Comparison of ENCODE assay signal across 18 cellular contexts in genomic region chr2:25363733-25364132, GRCh38. TPM values are rescaled to one million over a fixed set of nuclear protein-coding genes. Genes with fewer than 3 reads are reported as not detected.
DNase-seq lines count a peak whose midpoint lies in the region; ATAC-seq and TF ChIP-seq lines count a peak whose summit lies in the region.
"Had no signal": no experiment of that assay in that cellular context is flagged by ENCODE, and none has a peak within 500 bp of the region (broad histone marks: within the 10 kb centered on the region; RNA-seq: fewer than 3 reads in every experiment).

No MANE protein-coding gene starts in this region.

- H3K4me3 Mint-ChIP-seq in stimulated activated naive CD8-positive, alpha-beta T cell treated with anti-CD3 and anti-CD28 coated beads, Interleukin-15, Interleukin-2, amounts not matched to agents 100 ng/mL and 50 ng/mL, for 24 hours, result peak overlapping the region; percentile 17
- H3K4me3 Mint-ChIP-seq in T-helper 17 cell, result peak overlapping the region; percentile 63
- no peak overlapping the region for H3K4me3 Mint-ChIP-seq in endodermal cell
- H3K4me3 Mint-ChIP-seq: H9 had no signal

- peaks cover 20% of the 10 kb centered on the region for H3K27me3 ChIP-seq in endodermal cell (ENCODE audit: control insufficient read depth, insufficient read depth, low read length, poor library complexity, severe bottlenecking)
- no peaks in the 10 kb centered on the region for H3K27me3 ChIP-seq in thymus (ENCODE audit: control insufficient read depth, insufficient read depth)
- H3K27me3 ChIP-seq: heart right ventricle, upper lobe of right lung had no signal

- no peak for TF ChIP-seq CTCF in endodermal cell (conservative IDR thresholded peaks at IDR 0.05)

- no peak for DNase-seq in stimulated activated naive CD8-positive, alpha-beta T cell treated with anti-CD3 and anti-CD28 coated beads, Interleukin-15, Interleukin-2, amounts not matched to agents 100 U/mL and 50 U/mL, for 24 hours
- no peak for DNase-seq in T-helper 17 cell
- DNase-seq in endodermal cell, result peak; percentile 37
- no peak for DNase-seq in NCI-H1417 (lab: John Stamatoyannopoulos, UW)
- DNase-seq: activated naive CD4-positive, alpha-beta T cell; H9; heart right ventricle; lower lobe of right lung; NCI-H1092 treated with DMSO at 0.1 percent for 48 hours; NCI-H2107; NCI-H526; SHP77; upper lobe of right lung had no signal

- no peak for ATAC-seq in stimulated activated naive CD8-positive, alpha-beta T cell treated with anti-CD3 and anti-CD28 coated beads, Interleukin-15, Interleukin-2, amounts not matched to agents 100 U/mL and 50 U/mL, for 24 hours
- ATAC-seq in T-helper 17 cell (no peak), GM18502 (IDR thresholded peaks at IDR 0.05; ENCODE audit: poor library complexity, unreplicated experiment) (no peak), GM21619 (IDR thresholded peaks at IDR 0.05; ENCODE audit: unreplicated experiment) (no peak)
- ATAC-seq: heart right ventricle, lower lobe of right lung, upper lobe of right lung had no signal

- H3K27ac ChIP-seq in endodermal cell (ENCODE audit: low read depth, low read length), result no peak overlapping the region
- H3K27ac ChIP-seq in thymus (ENCODE audit: low read depth), result peak overlapping the region; percentile 22
- H3K27ac ChIP-seq: parathyroid adenoma, upper lobe of right lung had no signal

- H3K36me3 ChIP-seq in endodermal cell (ENCODE audit: control insufficient read depth, insufficient read depth, low read length) (no peaks in the 10 kb centered on the region), thymus (ENCODE audit: control insufficient read depth, insufficient read depth) (no peaks in the 10 kb centered on the region)
- H3K36me3 ChIP-seq: heart right ventricle, lower lobe of right lung, upper lobe of right lung had no signal

- H3K4me3 ChIP-seq in endodermal cell (ENCODE audit: low read length) (no peak overlapping the region), thymus (ENCODE audit: low read length) (no peak overlapping the region)
- H3K4me3 ChIP-seq: upper lobe of right lung had no signal

- H3K27ac Mint-ChIP-seq in stimulated activated naive CD8-positive, alpha-beta T cell treated with anti-CD3 and anti-CD28 coated beads, Interleukin-15, Interleukin-2, amounts not matched to agents 100 ng/mL and 50 ng/mL, for 24 hours, result no peak overlapping the region
- H3K27ac Mint-ChIP-seq in T-helper 17 cell (peak overlapping the region; percentile 81), endodermal cell (no peak overlapping the region)
- H3K27ac Mint-ChIP-seq: H9 had no signal

- H3K9me3 ChIP-seq in T-helper 17 cell (ENCODE audit: control insufficient read depth, low read length, poor library complexity, severe bottlenecking) (no peaks in the 10 kb centered on the region), endodermal cell (ENCODE audit: control insufficient read depth, low read length) (no peaks in the 10 kb centered on the region), thymus (ENCODE audit: control insufficient read depth) (no peaks in the 10 kb centered on the region)
- H3K9me3 ChIP-seq: heart right ventricle, lower lobe of right lung, upper lobe of right lung had no signal

- no peaks in the 10 kb centered on the region for H3K27me3 Mint-ChIP-seq in stimulated activated naive CD8-positive, alpha-beta T cell treated with anti-CD3 and anti-CD28 coated beads, Interleukin-15, Interleukin-2, amounts not matched to agents 100 ng/mL and 50 ng/mL, for 24 hours
- H3K27me3 Mint-ChIP-seq in T-helper 17 cell (no peaks in the 10 kb centered on the region), endodermal cell (ENCODE audit: insufficient read depth) (peaks cover 49% of the 10 kb centered on the region)

- peaks cover 18% of the 10 kb centered on the region for H3K4me1 Mint-ChIP-seq in stimulated activated naive CD8-positive, alpha-beta T cell treated with anti-CD3 and anti-CD28 coated beads, Interleukin-15, Interleukin-2, amounts not matched to agents 100 ng/mL and 50 ng/mL, for 24 hours (ENCODE audit: low read depth)
- H3K4me1 Mint-ChIP-seq in T-helper 17 cell, result peaks cover 19% of the 10 kb centered on the region
- H3K4me1 Mint-ChIP-seq in endodermal cell, result peaks cover 7% of the 10 kb centered on the region

- no peak overlapping the region for H3K9ac ChIP-seq in endodermal cell (ENCODE audit: extremely low read depth, low read length, poor library complexity, severe bottlenecking)
- H3K9ac ChIP-seq: parathyroid adenoma had no signal

- 93 to 94% methylated on average over 6 to 7 of the region's 7 CpGs for WGBS in endodermal cell (ENCODE audit: insufficient coverage in 1 of 2, insufficient read length in 1 of 2), 2 experiments
- over 99% methylated on average over 7 of the region's 7 CpGs for WGBS in thymus

- no peaks in the 10 kb centered on the region for H3K4me1 ChIP-seq in endodermal cell (ENCODE audit: control insufficient read depth, insufficient read depth, low read length)
- H3K4me1 ChIP-seq in thymus (ENCODE audit: control insufficient read depth, insufficient read depth, low read length), result no peaks in the 10 kb centered on the region
- H3K4me1 ChIP-seq: parathyroid adenoma had no signal

- H3K36me3 Mint-ChIP-seq in stimulated activated naive CD8-positive, alpha-beta T cell treated with anti-CD3 and anti-CD28 coated beads, Interleukin-15, Interleukin-2, amounts not matched to agents 100 ng/mL and 50 ng/mL, for 24 hours (ENCODE audit: low read depth), result no peaks in the 10 kb centered on the region
- H3K36me3 Mint-ChIP-seq in T-helper 17 cell (ENCODE audit: low read depth) (peaks cover 2% of the 10 kb centered on the region), endodermal cell (ENCODE audit: low read depth) (no peaks in the 10 kb centered on the region)

- no peaks in the 10 kb centered on the region for H3K9me3 Mint-ChIP-seq in stimulated activated naive CD8-positive, alpha-beta T cell treated with anti-CD3 and anti-CD28 coated beads, Interleukin-15, Interleukin-2, amounts not matched to agents 100 ng/mL and 50 ng/mL, for 24 hours
- H3K9me3 Mint-ChIP-seq in endodermal cell, result no peaks in the 10 kb centered on the region
- H3K9me3 Mint-ChIP-seq: H9 had no signal

RNA-seq across cellular contexts. Expression of gene DNMT3A, which starts 22.0 kb away (rescaled TPM):
- total RNA-seq in T-helper 17 cell, result 10 to 100 TPM; 62.8 to 67.6 TPM
- 100 to 1,000 TPM; 124 to 139 TPM for total RNA-seq in endodermal cell
- 68.6 TPM for polyA plus RNA-seq in endodermal cell (2013, experiment 1 of 2)
- polyA plus RNA-seq in endodermal cell (2013, experiment 2 of 2), result 67.9 TPM
- 22.7 TPM for polyA plus RNA-seq in thymus
